2 cellular contexts compared by ENCODE assay signal in genomic region chr11:62770778-62771143, GRCh38.
TF ChIP-seq lines count a peak whose summit lies in the region.

No MANE protein-coding gene starts in this region.

TF ChIP-seq in SK-N-SH treated with all-trans-retinoic acid at 6 μM for 48 hours, 23 proteins besides CTCF, POLR2A, EP300 and RAD21:
- TF ChIP-seq ARNTL (CRISPR knock-in tag; IDR thresholded peaks at IDR 0.05; ENCODE audit: borderline replicate concordance, low read depth) (no peak), ZFP3 (CRISPR knock-in tag; IDR thresholded peaks at IDR 0.05) (no peak), SNAI2 (CRISPR knock-in tag; IDR thresholded peaks at IDR 0.05) (no peak), ZNF565 (CRISPR knock-in tag; conservative IDR thresholded peaks at IDR 0.05; ENCODE audit: low read depth) (no peak), POU6F1 (CRISPR knock-in tag; IDR thresholded peaks at IDR 0.05; ENCODE audit: borderline replicate concordance, low read depth) (no peak), OSR1 (CRISPR knock-in tag; IDR thresholded peaks at IDR 0.05) (no peak), PPARA (CRISPR knock-in tag; IDR thresholded peaks at IDR 0.05; ENCODE audit: borderline replicate concordance) (no peak), TCF4 (CRISPR knock-in tag; IDR thresholded peaks at IDR 0.05; ENCODE audit: borderline replicate concordance) (no peak), ZNF70 (CRISPR knock-in tag; IDR thresholded peaks at IDR 0.05) (no peak), CSRNP3 (CRISPR knock-in tag; IDR thresholded peaks at IDR 0.05) (no peak), CREB5 (CRISPR knock-in tag; IDR thresholded peaks at IDR 0.05; ENCODE audit: low read depth) (no peak), PATZ1 (CRISPR knock-in tag; IDR thresholded peaks at IDR 0.05; ENCODE audit: borderline replicate concordance) (no peak), GLIS3 (CRISPR knock-in tag; IDR thresholded peaks at IDR 0.05) (no peak), TSHZ2 (CRISPR knock-in tag; IDR thresholded peaks at IDR 0.05) (no peak), ESRRG (CRISPR knock-in tag; IDR thresholded peaks at IDR 0.05) (no peak), BACH2 (CRISPR knock-in tag; IDR thresholded peaks at IDR 0.05; ENCODE audit: borderline replicate concordance) (no peak), TOX (CRISPR knock-in tag; IDR thresholded peaks at IDR 0.05; ENCODE audit: borderline replicate concordance) (no peak), RARB (CRISPR knock-in tag; IDR thresholded peaks at IDR 0.05) (no peak), ZNF8 (CRISPR knock-in tag; IDR thresholded peaks at IDR 0.05) (no peak), CSDC2 (CRISPR knock-in tag; IDR thresholded peaks at IDR 0.05) (no peak)

TF ChIP-seq in H1, 55 proteins besides CTCF, POLR2A, EP300 and RAD21:
- TF ChIP-seq SAP30 (IDR thresholded peaks at IDR 0.05; ENCODE audit: insufficient read depth, insufficient replicate concordance, low read length), result peak; percentile 69
- TF ChIP-seq CREB1 (IDR thresholded peaks at IDR 0.05), result 0 out of 2 replicates have a peak, but pooled peaks have one; percentile 7
- TF ChIP-seq FOSL1 (IDR thresholded peaks at IDR 0.05; ENCODE audit: insufficient read depth, low read depth, low read length), result no peak
- TF ChIP-seq RFX5 (IDR thresholded peaks at IDR 0.05; ENCODE audit: borderline replicate concordance, low read depth, low read length), result peak; percentile 5; the same call in 1 of the 2 replicates
- TF ChIP-seq SP4 (IDR thresholded peaks at IDR 0.05; ENCODE audit: low read length), result 0 out of 2 replicates have a peak, but pooled peaks have one; percentile 21
